28 cellular contexts compared by ENCODE assay signal in the genomic region with DNA sequence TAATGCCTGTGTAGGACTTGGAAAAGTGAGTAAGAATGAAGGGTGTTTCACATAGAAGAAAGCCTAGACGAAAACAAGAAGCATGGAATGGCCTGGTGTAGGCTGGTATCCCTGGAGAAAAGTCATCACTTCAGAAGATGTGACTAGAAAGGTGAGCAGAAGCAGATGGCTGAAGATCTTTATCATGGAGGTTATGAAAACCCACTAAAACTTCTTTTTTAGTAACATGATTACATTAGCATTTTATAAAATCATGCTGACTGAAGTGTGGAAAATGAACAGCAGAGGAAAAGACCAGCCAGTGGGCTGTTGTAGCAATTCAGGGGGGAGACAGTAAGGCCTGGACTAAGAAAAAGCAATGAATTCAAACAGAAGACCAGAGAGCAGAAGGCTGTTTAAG.
"Had no signal": no experiment of that assay in that cellular context is flagged by ENCODE, and none has a peak within 500 bp of the region (broad histone marks: within the 10 kb centered on the region; RNA-seq: fewer than 3 reads in every experiment).

No MANE protein-coding gene starts in this region.

- ATAC-seq: activated CD8-positive, alpha-beta memory T cell treated with anti-CD3 and anti-CD28 coated beads, Interleukin-2, amount 10 ng/mL, durations not matched to agents 7 days and 5 days; activated CD8-positive, alpha-beta T cell treated with anti-CD3 and anti-CD28 coated beads, Interleukin-2, amount 10 ng/mL, durations not matched to agents 7 days and 5 days; activated naive CD8-positive, alpha-beta T cell treated with anti-CD3 and anti-CD28 coated beads, Interleukin-2, amount 50 U/mL, for 24 hours had no signal

- H3K4me3 ChIP-seq: ascending aorta, breast epithelium had no signal

- H3K27ac ChIP-seq: ascending aorta, brain microvascular endothelial cell, breast epithelium, VCaP had no signal

- DNase-seq: activated B cell treated with CpG ODN at 0.5 μM for 24 hours; activated CD4-positive, alpha-beta memory T cell treated with anti-CD3 and anti-CD28 coated beads, Interleukin-2, amount 10 ng/mL, durations not matched to agents 7 days and 5 days; activated CD4-positive, alpha-beta T cell treated with anti-CD3 and anti-CD28 coated beads for 4 hours; activated CD4-positive, alpha-beta T cell treated with anti-CD3 and anti-CD28 coated beads, Interleukin-2, amount 10 ng/mL, durations not matched to agents 24 days and 14 days; activated CD4-positive, alpha-beta T cell treated with anti-CD3 and anti-CD28 coated beads, Interleukin-2, amount 50 U/mL, for 1 hour; activated CD4-positive, alpha-beta T cell treated with anti-CD3 and anti-CD28 coated beads, Interleukin-2, amount 50 U/mL, for 48 hours; activated CD4-positive, CD25-positive, alpha-beta regulatory T cell treated with anti-CD3 and anti-CD28 coated beads, Interleukin-2, amount 50 U/mL, for 72 hours; activated CD8-positive, alpha-beta memory T cell treated with anti-CD3 and anti-CD28 coated beads for 24 hours; activated CD8-positive, alpha-beta memory T cell treated with anti-CD3 and anti-CD28 coated beads, Interleukin-2, amount 10 ng/mL, durations not matched to agents 7 days and 5 days; activated CD8-positive, alpha-beta memory T cell treated with anti-CD3 and anti-CD28 coated beads, Interleukin-2, amount 50 U/mL, for 48 hours; activated CD8-positive, alpha-beta T cell treated with anti-CD3 and anti-CD28 coated beads, Interleukin-2, amount 10 ng/mL, durations not matched to agents 7 days and 5 days; activated effector memory CD4-positive, alpha-beta T cell treated with Interleukin-2 at 50 U/mL for 16 hours; activated gamma-delta T cell; activated naive CD4-positive, alpha-beta T cell treated with anti-CD3 and anti-CD28 coated beads, Interleukin-2, amount 10 ng/mL, durations not matched to agents 7 days and 5 days; activated naive CD4-positive, alpha-beta T cell treated with Interleukin-2 at 50 U/mL for 16 hours; activated naive CD8-positive, alpha-beta T cell treated with anti-CD3 and anti-CD28 coated beads, Interleukin-2, amount 10 ng/mL, durations not matched to agents 7 days and 5 days; activated naive CD8-positive, alpha-beta T cell treated with anti-CD3 and anti-CD28 coated beads, Interleukin-2, amount 50 U/mL, for 24 hours; activated T-cell treated with anti-CD3 and anti-CD28 coated beads, Interleukin-2, amount 50 U/mL, for 24 hours; activated T-cell treated with anti-CD3 and anti-CD28 coated beads, Interleukin-2, amount 50 U/mL, for 48 hours; amygdala; anterior cingulate cortex; brain microvascular endothelial cell; cerebellar nuclear complex; T-helper 2 cell; T-helper 9 cell had no signal

- H3K27me3 ChIP-seq: ascending aorta, brain microvascular endothelial cell, breast epithelium had no signal

- H3K36me3 ChIP-seq: ascending aorta, brain microvascular endothelial cell, breast epithelium had no signal
